1 cellular context compared by ENCODE assay signal in genomic region chr6:47246556-47246955, GRCh38.
TF ChIP-seq lines count a peak whose summit lies in the region.

No MANE protein-coding gene starts in this region.

TF ChIP-seq in GM23338, 12 proteins besides CTCF, POLR2A, EP300 and RAD21 (continued from another document):
- no peak for TF ChIP-seq ZNF462 (CRISPR knock-in tag; IDR thresholded peaks at IDR 0.05)
- no peak for TF ChIP-seq JUNB (IDR thresholded peaks at IDR 0.05; ENCODE audit: unreplicated experiment)
- no peak for TF ChIP-seq STAT1 (IDR thresholded peaks at IDR 0.05; ENCODE audit: unreplicated experiment)
- no peak for TF ChIP-seq ZNF114 (CRISPR knock-in tag; IDR thresholded peaks at IDR 0.05)
- TF ChIP-seq, protein P1, sequence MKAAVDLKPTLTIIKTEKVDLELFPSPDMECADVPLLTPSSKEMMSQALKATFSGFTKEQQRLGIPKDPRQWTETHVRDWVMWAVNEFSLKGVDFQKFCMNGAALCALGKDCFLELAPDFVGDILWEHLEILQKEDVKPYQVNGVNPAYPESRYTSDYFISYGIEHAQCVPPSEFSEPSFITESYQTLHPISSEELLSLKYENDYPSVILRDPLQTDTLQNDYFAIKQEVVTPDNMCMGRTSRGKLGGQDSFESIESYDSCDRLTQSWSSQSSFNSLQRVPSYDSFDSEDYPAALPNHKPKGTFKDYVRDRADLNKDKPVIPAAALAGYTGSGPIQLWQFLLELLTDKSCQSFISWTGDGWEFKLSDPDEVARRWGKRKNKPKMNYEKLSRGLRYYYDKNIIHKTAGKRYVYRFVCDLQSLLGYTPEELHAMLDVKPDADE (IDR thresholded peaks at IDR 0.05), result no peak
- no peak for TF ChIP-seq EZH2phosphoT487 (IDR thresholded peaks at IDR 0.05; ENCODE audit: unreplicated experiment)
- no peak for TF ChIP-seq NANOG (IDR thresholded peaks at IDR 0.05; ENCODE audit: borderline replicate concordance)
- no peak for TF ChIP-seq POLR2AphosphoS5 (IDR thresholded peaks at IDR 0.05; ENCODE audit: low read depth)
- TF ChIP-seq, protein P2, sequence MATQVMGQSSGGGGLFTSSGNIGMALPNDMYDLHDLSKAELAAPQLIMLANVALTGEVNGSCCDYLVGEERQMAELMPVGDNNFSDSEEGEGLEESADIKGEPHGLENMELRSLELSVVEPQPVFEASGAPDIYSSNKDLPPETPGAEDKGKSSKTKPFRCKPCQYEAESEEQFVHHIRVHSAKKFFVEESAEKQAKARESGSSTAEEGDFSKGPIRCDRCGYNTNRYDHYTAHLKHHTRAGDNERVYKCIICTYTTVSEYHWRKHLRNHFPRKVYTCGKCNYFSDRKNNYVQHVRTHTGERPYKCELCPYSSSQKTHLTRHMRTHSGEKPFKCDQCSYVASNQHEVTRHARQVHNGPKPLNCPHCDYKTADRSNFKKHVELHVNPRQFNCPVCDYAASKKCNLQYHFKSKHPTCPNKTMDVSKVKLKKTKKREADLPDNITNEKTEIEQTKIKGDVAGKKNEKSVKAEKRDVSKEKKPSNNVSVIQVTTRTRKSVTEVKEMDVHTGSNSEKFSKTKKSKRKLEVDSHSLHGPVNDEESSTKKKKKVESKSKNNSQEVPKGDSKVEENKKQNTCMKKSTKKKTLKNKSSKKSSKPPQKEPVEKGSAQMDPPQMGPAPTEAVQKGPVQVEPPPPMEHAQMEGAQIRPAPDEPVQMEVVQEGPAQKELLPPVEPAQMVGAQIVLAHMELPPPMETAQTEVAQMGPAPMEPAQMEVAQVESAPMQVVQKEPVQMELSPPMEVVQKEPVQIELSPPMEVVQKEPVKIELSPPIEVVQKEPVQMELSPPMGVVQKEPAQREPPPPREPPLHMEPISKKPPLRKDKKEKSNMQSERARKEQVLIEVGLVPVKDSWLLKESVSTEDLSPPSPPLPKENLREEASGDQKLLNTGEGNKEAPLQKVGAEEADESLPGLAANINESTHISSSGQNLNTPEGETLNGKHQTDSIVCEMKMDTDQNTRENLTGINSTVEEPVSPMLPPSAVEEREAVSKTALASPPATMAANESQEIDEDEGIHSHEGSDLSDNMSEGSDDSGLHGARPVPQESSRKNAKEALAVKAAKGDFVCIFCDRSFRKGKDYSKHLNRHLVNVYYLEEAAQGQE (IDR thresholded peaks at IDR 0.05; ENCODE audit: unreplicated experiment), result no peak
- no peak for TF ChIP-seq CREB1 (CRISPR knock-in tag; IDR thresholded peaks at IDR 0.05; ENCODE audit: low read depth)
- TF ChIP-seq EZH2 (IDR thresholded peaks at IDR 0.05; ENCODE audit: low read depth, unreplicated experiment), result no peak
